1 cellular context compared by ENCODE assay signal in genomic region chr10:11018426-11018818, GRCh38.
TF ChIP-seq lines count a peak whose summit lies in the region.

No MANE protein-coding gene starts in this region.

TF ChIP-seq in SK-N-SH, 30 proteins besides CTCF, POLR2A, EP300 and RAD21 (continued from another document):
- TF ChIP-seq REST (IDR thresholded peaks at IDR 0.05; ENCODE audit: low read depth, low read length): no peak
- no peak for TF ChIP-seq ELF1 (IDR thresholded peaks at IDR 0.05)
- TF ChIP-seq POLR2AphosphoS5 (IDR thresholded peaks at IDR 0.05; ENCODE audit: low read depth, low read length): no peak
- TF ChIP-seq RCOR1 (IDR thresholded peaks at IDR 0.05; ENCODE audit: low read length): no peak
- no peak for TF ChIP-seq TCF12 (IDR thresholded peaks at IDR 0.05)
- no peak for TF ChIP-seq GABPA (IDR thresholded peaks at IDR 0.05; ENCODE audit: low read depth)
